ENCODE assay signal across 1 cellular context in genomic region chr16:19822534-19822933, GRCh38.
TF ChIP-seq lines count a peak whose summit lies in the region.

No MANE protein-coding gene starts in this region.

TF ChIP-seq in IMR-90, 13 proteins besides CTCF, POLR2A, EP300 and RAD21:
- TF ChIP-seq MXI1 (IDR thresholded peaks at IDR 0.05; ENCODE audit: borderline replicate concordance, low read depth, low read length) (no peak), RCOR1 (IDR thresholded peaks at IDR 0.05; ENCODE audit: insufficient replicate concordance, low read length) (no peak), SMC3 (IDR thresholded peaks at IDR 0.05; ENCODE audit: low read depth, low read length) (no peak), FOS (IDR thresholded peaks at IDR 0.05; ENCODE audit: low read depth, low read length) (no peak), CHD1 (IDR thresholded peaks at IDR 0.05; ENCODE audit: low read depth, low read length) (no peak), RFX5 (IDR thresholded peaks at IDR 0.05; ENCODE audit: low read depth, low read length) (no peak), CEBPB (IDR thresholded peaks at IDR 0.05; ENCODE audit: low read depth, low read length) (peak; percentile 94)
